Comparison of ENCODE assay signal across 19 cellular contexts in genomic region chr18:22844643-22845042, GRCh38.
"Had no signal": no experiment of that assay in that cellular context is flagged by ENCODE, and none has a peak within 500 bp of the region (broad histone marks: within the 10 kb centered on the region; RNA-seq: fewer than 3 reads in every experiment).

No MANE protein-coding gene starts in this region.

- H3K4me2 ChIP-seq: hepatocyte had no signal

- H3K9me3 Mint-ChIP-seq: effector memory CD8-positive, alpha-beta T cell; naive thymus-derived CD8-positive, alpha-beta T cell had no signal

- ATAC-seq: effector memory CD8-positive, alpha-beta T cell; left colon; mucosa of descending colon; naive thymus-derived CD8-positive, alpha-beta T cell; psoas muscle; sciatic nerve had no signal

- H2AFZ ChIP-seq: hepatocyte had no signal

- H3K4me1 ChIP-seq: psoas muscle had no signal

- H3K4me3 ChIP-seq: hepatocyte, mucosa of descending colon, psoas muscle, skin epidermis, stomach, thoracic aorta, transverse colon had no signal

- DNase-seq: effector memory CD8-positive, alpha-beta T cell; foreskin melanocyte; head of caudate nucleus; left colon; mucosa of descending colon; naive thymus-derived CD8-positive, alpha-beta T cell; psoas muscle; retina; stimulated activated CD4-positive, alpha-beta T cell treated with anti-CD3 and anti-CD28 coated beads, Interleukin-2, amount 100 ng/mL, for 24 hours; stimulated activated CD4-positive, alpha-beta T cell treated with anti-CD3 and anti-CD28 coated beads, Interleukin-4, amount 100 ng/mL, for 4 hours; stimulated activated naive CD4-positive, alpha-beta T cell; stomach; substantia nigra; transverse colon had no signal

- H3K36me3 ChIP-seq: neutrophil, stomach, thoracic aorta, transverse colon had no signal

- H3K79me2 ChIP-seq: hepatocyte had no signal

- H3K9me3 ChIP-seq: mucosa of descending colon, neutrophil, psoas muscle, stomach, thoracic aorta, transverse colon had no signal

- H3K27ac Mint-ChIP-seq: effector memory CD8-positive, alpha-beta T cell; naive thymus-derived CD8-positive, alpha-beta T cell had no signal

- H3K36me3 Mint-ChIP-seq: naive thymus-derived CD8-positive, alpha-beta T cell had no signal

- H3K27ac ChIP-seq: hepatocyte, neutrophil, psoas muscle, stomach, thoracic aorta, transverse colon had no signal

- H3K27me3 ChIP-seq: hepatocyte, neutrophil, stomach, transverse colon had no signal

- H3K4me3 Mint-ChIP-seq: effector memory CD8-positive, alpha-beta T cell; naive thymus-derived CD8-positive, alpha-beta T cell had no signal
